8 cellular contexts compared by ENCODE assay signal in genomic region chr11:68036717-68037239, GRCh38. TPM values are rescaled to one million over a fixed set of nuclear protein-coding genes. Genes with fewer than 3 reads are reported as not detected.
DNase-seq lines count a peak whose midpoint lies in the region; ATAC-seq, FAIRE-seq and TF ChIP-seq lines count a peak whose summit lies in the region.

No MANE protein-coding gene starts in this region.

- intact Hi-C loops in Calu3 (cut with micrococcal nuclease; ENCODE audit: unreplicated experiment): loop anchor here (10.0 kb wide), 1 partner anchor 168 kb away; no protein-coding TSS in a partner anchor

- BruUV-seq in Calu3 (replicated peaks; lab: Mats Ljungman, UMichigan): no TSS peak

- no peak overlapping the region for H4K91ac ChIP-seq in trophoblast cell (ENCODE audit: low read depth, low read length)

- H3K4me1 Mint-ChIP-seq in Calu3 (ENCODE audit: low read depth, unreplicated experiment) (peaks cover 13% of the 10 kb centered on the region), T-cell (peaks cover 23 to 41% (median 24%) of the 10 kb centered on the region in 3 donors)

- H3K4me1 ChIP-seq in trophoblast cell (ENCODE audit: control insufficient read depth in 1 of 2, insufficient read depth in 2 of 2, low read length in 2 of 2): peaks cover 18 to 21% of the 10 kb centered on the region in 2 experiments

- DNase-seq in Calu3 (no peak), T-cell (peak in 8 of 34 experiments; percentile 7 to 59 (median 26)), frontal cortex (ENCODE audit: low spot score in 2 of 2) (peak; percentile 54 to 69), trophoblast cell (peak; percentile 23 to 26), LoVo (ENCODE audit: low spot score) (no peak)

- H3K27me3 ChIP-seq in trophoblast cell (ENCODE audit: insufficient read depth, low read length): no peaks in the 10 kb centered on the region

- peaks cover 4% of the 10 kb centered on the region for H3K79me2 ChIP-seq in trophoblast cell (ENCODE audit: control insufficient read depth, insufficient read depth, low read length, poor library complexity)

- WGBS in trophoblast cell (ENCODE audit: extremely low coverage, insufficient coverage, insufficient read length): no CpG with 5 or more reads among the region's 14 CpGs

- no peak overlapping the region for H3K4me3 Mint-ChIP-seq in Calu3 (ENCODE audit: low read depth, unreplicated experiment)
- peak overlapping the region in 1 of 3 donors; percentile 55 for H3K4me3 Mint-ChIP-seq in T-cell

- H2AK5ac ChIP-seq in trophoblast cell (ENCODE audit: low read length): no peak overlapping the region

- H3K4ac ChIP-seq in trophoblast cell (ENCODE audit: low read depth, low read length): no peak overlapping the region

- H3K79me1 ChIP-seq in trophoblast cell (ENCODE audit: low read length): peaks cover 17% of the 10 kb centered on the region

- no peak overlapping the region for H3K18ac ChIP-seq in trophoblast cell (ENCODE audit: low read length)

- H3K14ac ChIP-seq in trophoblast cell (ENCODE audit: low read length): no peak overlapping the region

- H3K27ac ChIP-seq in trophoblast cell (ENCODE audit: low read depth, low read length): no peak overlapping the region

- no peak for FAIRE-seq in frontal cortex (lab: Jason Lieb, UNC)

- no peak for ATAC-seq in T-cell (replicated peaks in 1 of 4)
- ATAC-seq in HG03442 (IDR thresholded peaks at IDR 0.05; ENCODE audit: unreplicated experiment): no peak
- ATAC-seq in GM19467 (IDR thresholded peaks at IDR 0.05; ENCODE audit: unreplicated experiment): no peak
- ATAC-seq in HG02885 (IDR thresholded peaks at IDR 0.05; ENCODE audit: poor library complexity, unreplicated experiment): no peak

- no peak overlapping the region for H2AFZ ChIP-seq in trophoblast cell (ENCODE audit: insufficient read depth, low read length, poor library complexity)

- no peak overlapping the region for H2BK120ac ChIP-seq in trophoblast cell (ENCODE audit: insufficient read depth, low read length, poor library complexity)

- CTCF ChIA-PET in Calu3 (lab: Charles Lee) (no interaction called here), T-cell (lab: Charles Lee) (interaction anchor here in 1 of 2 donors (0.6 kb wide), 1 partner anchor 234 kb away, joined by 3 read pairs; no protein-coding TSS in a partner anchor)

- TF ChIP-seq CTCF in Calu3 (IDR thresholded peaks at IDR 0.05; ENCODE audit: unreplicated experiment): no peak

- POLR2A ChIA-PET in T-cell (lab: Charles Lee): no interaction called here

- H4K8ac ChIP-seq in trophoblast cell (ENCODE audit: low read depth, low read length): no peak overlapping the region

- H3K9me3 ChIP-seq in trophoblast cell (ENCODE audit: insufficient read depth, low read depth, low read length): no peaks in the 10 kb centered on the region

- no peak overlapping the region for H3K9ac ChIP-seq in trophoblast cell (ENCODE audit: low read length)

- H3K36me3 Mint-ChIP-seq in Calu3 (ENCODE audit: insufficient read depth, unreplicated experiment) (peaks cover 39% of the 10 kb centered on the region), T-cell (peaks cover 3% of the 10 kb centered on the region)

- no peak overlapping the region for H3K4me2 ChIP-seq in trophoblast cell (ENCODE audit: low read length)

- H3K9me3 Mint-ChIP-seq in Calu3 (ENCODE audit: low read depth, unreplicated experiment) (no peaks in the 10 kb centered on the region), T-cell (no peaks in the 10 kb centered on the region)

- no peak overlapping the region for H3K4me3 ChIP-seq in trophoblast cell (ENCODE audit: low read depth, low read length)

- no peak overlapping the region for H2BK5ac ChIP-seq in trophoblast cell (ENCODE audit: low read depth, low read length, poor library complexity)

- no peak overlapping the region for H3K23ac ChIP-seq in trophoblast cell (ENCODE audit: low read length)

- peaks cover 29 to 36% of the 10 kb centered on the region in 2 experiments for H3K36me3 ChIP-seq in trophoblast cell (ENCODE audit: control insufficient read depth in 1 of 2, insufficient read depth in 2 of 2, low read length in 2 of 2)

- no peaks in the 10 kb centered on the region for H3K27me3 Mint-ChIP-seq in Calu3 (ENCODE audit: unreplicated experiment)
- H3K27me3 Mint-ChIP-seq in T-cell: no peaks in the 10 kb centered on the region

- no peak overlapping the region for H4K12ac ChIP-seq in trophoblast cell (ENCODE audit: low read depth, low read length)

- H3K27ac Mint-ChIP-seq in Calu3 (ENCODE audit: unreplicated experiment) (peak overlapping the region; percentile 56), T-cell (peak overlapping the region; percentile 74 to 93)

- H2BK12ac ChIP-seq in trophoblast cell (ENCODE audit: low read length): no peak overlapping the region

RNA-seq across cellular contexts. Expression of gene TCIRG1, which starts 2.0 kb away (rescaled TPM):
- 42.1 and 49.7 TPM in 2 replicates for total RNA-seq in Calu3 (2022)
- 100 to 1,000 TPM; 184 to 292 (median 246) TPM for total RNA-seq in T-cell
- total RNA-seq in frontal cortex: 2.4 TPM
- 43.6 and 47.2 TPM in 2 replicates for polyA plus RNA-seq in trophoblast cell (2013)

RNA-seq across cellular contexts. Expression of gene NDUFS8, which starts 6.3 kb away (rescaled TPM):
- total RNA-seq in Calu3 (2022) (163 and 166 TPM in 2 replicates), T-cell (100 to 1,000 TPM in 2 of 5 donors, 10 to 100 TPM in 3; 76.9 to 102 (median 91.1) TPM), frontal cortex (48.5 TPM)
- 81.4 and 85.8 TPM in 2 replicates for polyA plus RNA-seq in trophoblast cell (2013)

RNA-seq across cellular contexts. Expression of gene ALDH3B1, which starts 26.7 kb away (rescaled TPM):
- 41.6 and 68.2 TPM in 2 replicates for total RNA-seq in Calu3 (2022)
- total RNA-seq in T-cell: under 1 TPM; 0.20 to 0.53 (median 0.25) TPM
- total RNA-seq in frontal cortex: 0.41 TPM
- polyA plus RNA-seq in trophoblast cell (2013): 0.42 TPM in 2 replicates

RNA-seq across cellular contexts. Expression of gene UNC93B1, which starts 32.9 kb away (rescaled TPM):
- total RNA-seq in Calu3 (2022) (71.2 and 92.6 TPM in 2 replicates), T-cell (10 to 100 TPM; 16.7 to 38.6 (median 27.8) TPM), frontal cortex (2.9 TPM)
- 6.6 and 7.0 TPM in 2 replicates for polyA plus RNA-seq in trophoblast cell (2013)

Comparison
In these comparisons a context has a peak if more than half of its experiments do, and no peak if none do; other contexts are left out.
1. DNase-seq: peak in frontal cortex (2 of 2) and trophoblast cell (2 of 2); none in Calu3 (single experiment) and LoVo (single experiment).
2. RNA of gene TCIRG1, which starts 2.0 kb away (total RNA-seq): 184 to 292 TPM in T-cell and 42.1 to 49.7 TPM in Calu3; 2.4 TPM in frontal cortex (single experiment); every median in the first group is over 10 times any median in the second.
3. RNA of gene ALDH3B1, which starts 26.7 kb away (total RNA-seq): 41.6 to 68.2 TPM in Calu3; 0.41 TPM in frontal cortex (single experiment) and 0.20 to 0.53 TPM in T-cell; every median in the first group is over 10 times any median in the second.